1 cellular context compared by ENCODE assay signal in the genomic region with DNA sequence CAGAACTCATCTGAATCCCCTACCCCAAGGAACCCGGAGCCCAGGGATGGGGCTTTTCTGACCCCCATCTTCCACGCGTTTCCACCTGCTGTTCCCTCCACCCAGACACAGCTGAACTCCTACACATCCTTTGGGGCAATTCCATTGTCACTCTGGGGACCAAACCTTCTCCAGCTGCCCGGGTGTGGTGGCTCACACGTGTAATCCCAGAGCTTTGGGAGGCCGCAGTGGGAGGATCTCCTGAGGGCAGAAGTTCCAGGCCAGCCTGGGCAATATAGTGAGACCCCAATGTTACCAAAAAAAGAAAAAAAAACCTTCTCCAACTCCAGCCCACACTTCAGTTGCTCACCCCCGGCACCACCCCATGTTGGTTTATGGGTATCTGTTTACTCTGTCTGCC.
TF ChIP-seq lines count a peak whose summit lies in the region.

No MANE protein-coding gene starts in this region.

TF ChIP-seq in K562, 482 proteins besides CTCF, POLR2A, EP300 and RAD21 (continued from another document):
- no peak for TF ChIP-seq PRDM10 (IDR thresholded peaks at IDR 0.05; ENCODE audit: partially characterized antibody)
- no peak for TF ChIP-seq CEBPB (tag; IDR thresholded peaks at IDR 0.05)
- TF ChIP-seq TEAD1 (CRISPR knock-in tag; IDR thresholded peaks at IDR 0.05), result no peak
- no peak for TF ChIP-seq ZBTB1 (CRISPR knock-in tag; IDR thresholded peaks at IDR 0.05; ENCODE audit: borderline replicate concordance, low read depth)
- TF ChIP-seq ZNF121 (CRISPR knock-in tag; conservative IDR thresholded peaks at IDR 0.05), result 0 out of 2 replicates have a peak, but pooled peaks have one; percentile 18
